In genomic region chr18:13849791-13850190, GRCh38 we compare ENCODE assay signal across 29 cellular contexts. TPM values are rescaled to one million over a fixed set of nuclear protein-coding genes. Genes with fewer than 3 reads are reported as not detected.
DNase-seq lines count a peak whose midpoint lies in the region; TF ChIP-seq lines count a peak whose summit lies in the region.
"Had no signal": no experiment of that assay in that cellular context is flagged by ENCODE, and none has a peak within 500 bp of the region (broad histone marks: within the 10 kb centered on the region; RNA-seq: fewer than 3 reads in every experiment).

No MANE protein-coding gene starts in this region.

- no peak overlapping the region for H2BK12ac ChIP-seq in trophoblast cell (ENCODE audit: low read length)

- H3K27ac ChIP-seq in breast epithelium (no peak overlapping the region), PC-9 (no peak overlapping the region), trophoblast cell (ENCODE audit: low read depth, low read length) (no peak overlapping the region)
- H3K27ac ChIP-seq: 22Rv1, BLaER1 had no signal

- POLR2A ChIA-PET in MCF 10A (lab: Yijun Ruan, JAX) = no interaction called here
- POLR2A ChIA-PET in PC-9 (lab: Charles Lee; ENCODE audit: unreplicated experiment) = no interaction called here

- H3K9me3 ChIP-seq in breast epithelium = peaks cover 10 to 36% of the 10 kb centered on the region in 2 donors
- H3K9me3 ChIP-seq in PC-9 (ENCODE audit: insufficient read depth, low read depth) = no peaks in the 10 kb centered on the region
- peaks cover 6% of the 10 kb centered on the region for H3K9me3 ChIP-seq in trophoblast cell (ENCODE audit: insufficient read depth, low read depth, low read length)
- H3K9me3 ChIP-seq: BE2C had no signal

- no peaks in the 10 kb centered on the region for H3K79me1 ChIP-seq in trophoblast cell (ENCODE audit: low read length)

- no peak overlapping the region for H4K12ac ChIP-seq in trophoblast cell (ENCODE audit: low read depth, low read length)

- BruUV-seq in MCF 10A (replicated peaks; lab: Mats Ljungman, UMichigan) (no TSS peak), PC-9 (replicated peaks; lab: Mats Ljungman, UMichigan) (no TSS peak)

- peaks cover 32% of the 10 kb centered on the region for H3K9me3 Mint-ChIP-seq in MCF 10A (ENCODE audit: unreplicated experiment)

- peaks cover 6% of the 10 kb centered on the region for H3K36me3 Mint-ChIP-seq in MCF 10A (ENCODE audit: insufficient read depth, unreplicated experiment)
- H3K36me3 Mint-ChIP-seq: CD14-positive monocyte; CD4-positive, CD25-positive, alpha-beta regulatory T cell; CD8-positive, alpha-beta memory T cell had no signal

- H3K9ac ChIP-seq in trophoblast cell (ENCODE audit: low read length) = no peak overlapping the region
- H3K9ac ChIP-seq: BLaER1 had no signal

- no peak overlapping the region for H3K4me3 Mint-ChIP-seq in MCF 10A (ENCODE audit: unreplicated experiment)
- H3K4me3 Mint-ChIP-seq: CD14-positive monocyte; CD4-positive, alpha-beta memory T cell; CD4-positive, CD25-positive, alpha-beta regulatory T cell; CD8-positive, alpha-beta memory T cell had no signal

- H2BK120ac ChIP-seq in trophoblast cell (ENCODE audit: insufficient read depth, low read length, poor library complexity) = no peak overlapping the region

- H4K8ac ChIP-seq in trophoblast cell (ENCODE audit: low read depth, low read length) = no peak overlapping the region

- H3K79me2 ChIP-seq in PC-9 (ENCODE audit: low read depth) = no peaks in the 10 kb centered on the region
- H3K79me2 ChIP-seq in trophoblast cell (ENCODE audit: control insufficient read depth, insufficient read depth, low read length, poor library complexity) = no peaks in the 10 kb centered on the region

- H3K4me1 ChIP-seq in breast epithelium (no peaks in the 10 kb centered on the region), PC-9 (replicated peaks; ENCODE audit: insufficient read depth) (0 out of 2 replicates have a peak, but pooled peaks cover 9% of the 10 kb centered on the region), trophoblast cell (ENCODE audit: control insufficient read depth in 1 of 2, insufficient read depth in 2 of 2, low read length in 2 of 2) (no peaks in the 10 kb centered on the region)
- H3K4me1 ChIP-seq: BE2C had no signal

- no peak for TF ChIP-seq POLR2A in breast epithelium (IDR thresholded peaks at IDR 0.05)

- H3F3A ChIP-seq in PC-9 (ENCODE audit: insufficient read depth, low read depth) = no peaks in the 10 kb centered on the region

- H3K4me3 ChIP-seq in breast epithelium (no peak overlapping the region), PC-9 (peak overlapping the region; percentile 28; the same call in 1 of the 2 replicates), trophoblast cell (ENCODE audit: low read depth, low read length) (no peak overlapping the region)
- H3K4me3 ChIP-seq: BLaER1, GM12878 had no signal

- no peak overlapping the region for H3K23ac ChIP-seq in trophoblast cell (ENCODE audit: low read length)

- WGBS in trophoblast cell (ENCODE audit: extremely low coverage, insufficient coverage, insufficient read length) = no CpG with 5 or more reads among the region's 4 CpGs

- no peak overlapping the region for H3K27ac Mint-ChIP-seq in MCF 10A (ENCODE audit: low read depth, unreplicated experiment)
- H3K27ac Mint-ChIP-seq: CD14-positive monocyte; CD4-positive, CD25-positive, alpha-beta regulatory T cell; CD8-positive, alpha-beta memory T cell had no signal

- no peak overlapping the region for H2BK5ac ChIP-seq in trophoblast cell (ENCODE audit: low read depth, low read length, poor library complexity)

- H2AK5ac ChIP-seq in trophoblast cell (ENCODE audit: low read length) = no peak overlapping the region

- CTCF ChIA-PET in MCF 10A (lab: Yijun Ruan, JAX) = no interaction called here
- CTCF ChIA-PET in PC-9 (lab: Charles Lee) = no interaction called here

- no peak overlapping the region for H3K14ac ChIP-seq in trophoblast cell (ENCODE audit: low read length)

- H3K27me3 ChIP-seq in breast epithelium (no peaks in the 10 kb centered on the region), PC-9 (ENCODE audit: insufficient read depth, low read depth) (no peaks in the 10 kb centered on the region; the same call in 1 of the 2 replicates), trophoblast cell (ENCODE audit: insufficient read depth, low read length) (no peaks in the 10 kb centered on the region)
- H3K27me3 ChIP-seq: BE2C, BLaER1 had no signal

- no peaks in the 10 kb centered on the region for H3K4me1 Mint-ChIP-seq in MCF 10A (ENCODE audit: insufficient read depth, unreplicated experiment)
- H3K4me1 Mint-ChIP-seq: CD14-positive monocyte; CD4-positive, alpha-beta memory T cell; CD4-positive, CD25-positive, alpha-beta regulatory T cell; CD8-positive, alpha-beta memory T cell had no signal

- H4K20me1 ChIP-seq in PC-9 (ENCODE audit: insufficient read depth) = no peaks in the 10 kb centered on the region
- H4K20me1 ChIP-seq: BLaER1 had no signal

- H4K91ac ChIP-seq in trophoblast cell (ENCODE audit: low read depth, low read length) = no peak overlapping the region

- peak overlapping the region; percentile 57 for H3K4me2 ChIP-seq in PC-9
- H3K4me2 ChIP-seq in trophoblast cell (ENCODE audit: low read length) = no peak overlapping the region
- H3K4me2 ChIP-seq: BLaER1 had no signal

- H3K9me2 ChIP-seq in PC-9 (ENCODE audit: insufficient read depth) = no peaks in the 10 kb centered on the region

- no peak overlapping the region for H3K4ac ChIP-seq in trophoblast cell (ENCODE audit: low read depth, low read length)

- DNase-seq in MCF 10A (ENCODE audit: unreplicated experiment) = peak; percentile 53
- no peak for DNase-seq in breast epithelium (ENCODE audit: low spot score in 2 of 2)
- DNase-seq in HT1080 (ENCODE audit: low read depth) = peak; percentile 5
- DNase-seq in PC-9 = peak in 1 of 2 experiments; percentile 36
- DNase-seq in NCI-H1048 (lab: John Stamatoyannopoulos, UW) = no peak
- no peak for DNase-seq in trophoblast cell
- no peak for DNase-seq in globus pallidus (ENCODE audit: low spot score)
- DNase-seq: ACHN; BE2C; C1 segment of cervical spinal cord; CD4-positive, alpha-beta memory T cell; CD4-positive, CD25-positive, alpha-beta regulatory T cell; CD8-positive, alpha-beta memory T cell; COR-L47; DMS 273 treated with DMSO at 0.1 percent for 48 hours; DMS153; DMS53; DMS79; DND-41; EL; GDM1 had no signal

- H3K36me3 ChIP-seq in breast epithelium (no peaks in the 10 kb centered on the region), PC-9 (ENCODE audit: low read depth) (no peaks in the 10 kb centered on the region), trophoblast cell (ENCODE audit: control insufficient read depth in 1 of 2, insufficient read depth in 2 of 2, low read length in 2 of 2) (no peaks in the 10 kb centered on the region)
- H3K36me3 ChIP-seq: BE2C, BLaER1 had no signal

- no peaks in the 10 kb centered on the region for H3K27me3 Mint-ChIP-seq in MCF 10A (ENCODE audit: insufficient read depth, unreplicated experiment)

- intact Hi-C loops in MCF 10A (cut with micrococcal nuclease) = no loop called here
- intact Hi-C loops in breast epithelium (cut with DNase I; ENCODE audit: low total_unique reads) = no loop called here
- intact Hi-C loops in PC-9 (cut with micrococcal nuclease; ENCODE audit: unreplicated experiment) = no loop called here

- H2AFZ ChIP-seq in PC-9 (no peak overlapping the region; the same call in 1 of the 2 replicates), trophoblast cell (ENCODE audit: insufficient read depth, low read length, poor library complexity) (no peak overlapping the region)

- TF ChIP-seq CTCF in MCF 10A (IDR thresholded peaks at IDR 0.05; ENCODE audit: unreplicated experiment) (no peak), breast epithelium (IDR thresholded peaks at IDR 0.05) (no peak), PC-9 (conservative IDR thresholded peaks at IDR 0.05) (no peak)

- no peak overlapping the region for H3K18ac ChIP-seq in trophoblast cell (ENCODE audit: low read length)

RNA-seq across cellular contexts. Expression of gene MC5R, which starts 25.8 kb away (rescaled TPM):
- total RNA-seq in MCF 10A (2022) (not detected in 2 replicates), breast epithelium (not detected), PC-9 (2021) (not detected in 2 replicates)
- total RNA-seq in HT1080 (2014; rRNA removed; shearing (Covaris generic)) = not detected in 2 replicates
- not detected in 2 replicates for polyA plus RNA-seq in HT1080 (2015; cell fraction: cytosol; rRNA removed)
- polyA plus RNA-seq in HT1080 (2015; cell fraction: nucleus; rRNA removed) = not detected in 2 replicates
- not detected in 2 replicates for polyA plus RNA-seq in trophoblast cell (2013)
- total RNA-seq: A673; CD4-positive, alpha-beta memory T cell; CD4-positive, CD25-positive, alpha-beta regulatory T cell; CD8-positive, alpha-beta memory T cell; Daoy; G401; GM12878 had no signal
- polyA plus RNA-seq: AG04450; CD4-positive, alpha-beta memory T cell; CD4-positive, CD25-positive, alpha-beta regulatory T cell; CD8-positive, alpha-beta memory T cell; GM12878 had no signal

Comparison
In these comparisons a context has a peak if more than half of its experiments do, and no peak if none do; other contexts are left out.
1. DNase-seq: peak in MCF 10A (single experiment) and HT1080 (single experiment); none in breast epithelium (0 of 2), NCI-H1048 (single experiment), trophoblast cell (0 of 2) and globus pallidus (single experiment).